9 cellular contexts compared by ENCODE assay signal in genomic region chr4:1767770-1768366, GRCh38. TPM values are rescaled to one million over a fixed set of nuclear protein-coding genes. Genes with fewer than 3 reads are reported as not detected.
DNase-seq lines count a peak whose midpoint lies in the region; ATAC-seq and TF ChIP-seq lines count a peak whose summit lies in the region.
"Had no signal": no experiment of that assay in that cellular context is flagged by ENCODE, and none has a peak within 500 bp of the region (broad histone marks: within the 10 kb centered on the region; RNA-seq: fewer than 3 reads in every experiment).

No MANE protein-coding gene starts in this region.

- POLR2A ChIA-PET in AG04450 (lab: Yijun Ruan, JAX) = interaction anchor here (1.1 kb wide), 1 partner anchor 26 kb away, joined by 3 read pairs; no protein-coding TSS in a partner anchor

- no peaks in the 10 kb centered on the region for H3K36me3 ChIP-seq in ES-I3 (ENCODE audit: insufficient read depth, low read length)
- H3K36me3 ChIP-seq in neuron (ENCODE audit: insufficient read depth, low read length) = no peaks in the 10 kb centered on the region

- no peaks in the 10 kb centered on the region; the same call in 1 of the 2 replicates for H3K9me3 ChIP-seq in AG04450 (ENCODE audit: control insufficient read depth, insufficient read depth, low read length)
- H3K9me3 ChIP-seq in ES-I3 (ENCODE audit: control insufficient read depth, insufficient read depth, low read length) = no peaks in the 10 kb centered on the region
- H3K9me3 ChIP-seq in neuron (ENCODE audit: low read length) = no peaks in the 10 kb centered on the region

- H3K27me3 ChIP-seq in AG04450 (ENCODE audit: control insufficient read depth, insufficient read depth, low read length) (peaks cover 4% of the 10 kb centered on the region), neuron (ENCODE audit: insufficient read depth, low read length) (no peaks in the 10 kb centered on the region)

- peaks cover 32% of the 10 kb centered on the region for H3K4me1 ChIP-seq in ES-I3 (ENCODE audit: insufficient read depth, low read length)
- peaks cover 70% of the 10 kb centered on the region for H3K4me1 ChIP-seq in neuron (ENCODE audit: insufficient read depth, low read length)

- CTCF ChIA-PET in AG04450 (lab: Charles Lee) = interaction anchor here (0.6 to 1.2 kb wide), 16 partner anchors 9 to 647 kb away, joined by 3 to 9 read pairs (median 5); no protein-coding TSS in a partner anchor

- no peak for DNase-seq in AG04450 (ENCODE audit: low read depth, low spot score)
- DNase-seq in SK-MEL-5 (ENCODE audit: low read depth, low spot score) = peak; percentile 44
- DNase-seq in epithelial cell of esophagus (ENCODE audit: low read depth) = peak; percentile 61
- DNase-seq in A172 (ENCODE audit: low spot score) = no peak

- H3K9ac ChIP-seq in ES-I3 (ENCODE audit: low read depth, low read length) = peak overlapping the region; percentile 7; the same call in 1 of the 2 replicates
- H3K9ac ChIP-seq: KMS-11 had no signal

- in situ Hi-C loops in SK-MEL-5 (cut with HindIII; ENCODE audit: low pct_unique_long_range_greater_than_20kb, low sequenced_read_pairs) = no loop called here

- H3K27ac ChIP-seq in AG04450 (ENCODE audit: low read depth, low read length) = no peak overlapping the region
- H3K27ac ChIP-seq: KMS-11 had no signal

- ATAC-seq in GM21515 (IDR thresholded peaks at IDR 0.05; ENCODE audit: unreplicated experiment) (no peak), GM18519 (IDR thresholded peaks at IDR 0.05; ENCODE audit: low FRiP score, unreplicated experiment) (no peak)

- H3K4me3 ChIP-seq in AG04450 (ENCODE audit: low read depth, low read length) (peak overlapping the region; percentile 44), epithelial cell of esophagus (ENCODE audit: low read length) (peak overlapping the region; percentile 31), neuron (ENCODE audit: low read length) (peak overlapping the region; percentile 35)

- no peak overlapping the region for H2AFZ ChIP-seq in neuron (ENCODE audit: low read depth, low read length)

- TF ChIP-seq CTCF in AG04450 (IDR thresholded peaks at IDR 0.05; ENCODE audit: low read depth, low read length) = peak; percentile 46
- peak; percentile 57 for TF ChIP-seq CTCF in epithelial cell of esophagus (IDR thresholded peaks at IDR 0.05; ENCODE audit: insufficient read depth, low read depth, low read length, missing control alignments)

RNA-seq across cellular contexts. Expression of gene FGFR3, which starts 25.2 kb away (rescaled TPM):
- polyA plus RNA-seq in AG04450 (2011; rRNA removed) = 0.06 and 0.21 TPM in 2 replicates
- 0.39 TPM in 1 of 2 replicates, not detected in the other for polyA minus RNA-seq in AG04450 (2011; rRNA and poly(A)+ RNA removed)
- 0.03 and 0.32 TPM in 2 replicates for total RNA-seq in SK-MEL-5 (2014; rRNA removed; shearing (Covaris generic))
- 1.1 and 2.2 TPM in 2 replicates for polyA plus RNA-seq in SK-MEL-5 (2015; cell fraction: cytosol; rRNA removed)
- 1.4 and 2.3 TPM in 2 replicates for polyA plus RNA-seq in SK-MEL-5 (2015; cell fraction: nucleus; rRNA removed)
- total RNA-seq in A172 (2014; rRNA removed; shearing (Covaris generic)) = 12.4 and 19.8 TPM in 2 replicates

RNA-seq across cellular contexts. Expression of gene TACC3, which starts 46.5 kb away (rescaled TPM):
- 7.0 and 8.5 TPM in 2 replicates for polyA plus RNA-seq in AG04450 (2011; rRNA removed)
- 5.3 and 8.8 TPM in 2 replicates for polyA minus RNA-seq in AG04450 (2011; rRNA and poly(A)+ RNA removed)
- 9.7 and 13.7 TPM in 2 replicates for total RNA-seq in SK-MEL-5 (2014; rRNA removed; shearing (Covaris generic))
- polyA plus RNA-seq in SK-MEL-5 (2015; cell fraction: cytosol; rRNA removed) = 56.3 and 67.8 TPM in 2 replicates
- polyA plus RNA-seq in SK-MEL-5 (2015; cell fraction: nucleus; rRNA removed) = 72.7 and 103 TPM in 2 replicates
- total RNA-seq in A172 (2014; rRNA removed; shearing (Covaris generic)) = 39.6 and 55.0 TPM in 2 replicates

RNA-seq across cellular contexts. Expression of gene TMEM129, which starts 46.7 kb away (rescaled TPM):
- polyA plus RNA-seq in AG04450 (2011; rRNA removed) = 13.1 and 20.8 TPM in 2 replicates
- polyA minus RNA-seq in AG04450 (2011; rRNA and poly(A)+ RNA removed) = 7.5 and 12.2 TPM in 2 replicates
- total RNA-seq in SK-MEL-5 (2014; rRNA removed; shearing (Covaris generic)) = 27.1 and 27.2 TPM in 2 replicates
- polyA plus RNA-seq in SK-MEL-5 (2015; cell fraction: cytosol; rRNA removed) = 61.8 and 63.7 TPM in 2 replicates
- 66.6 and 98.2 TPM in 2 replicates for polyA plus RNA-seq in SK-MEL-5 (2015; cell fraction: nucleus; rRNA removed)
- 43.7 and 47.6 TPM in 2 replicates for total RNA-seq in A172 (2014; rRNA removed; shearing (Covaris generic))

RNA-seq across cellular contexts. Expression of gene SLBP, which starts 55.7 kb away (rescaled TPM):
- polyA plus RNA-seq in AG04450 (2011; rRNA removed) = 56.3 and 72.0 TPM in 2 replicates
- 23.9 and 28.1 TPM in 2 replicates for polyA minus RNA-seq in AG04450 (2011; rRNA and poly(A)+ RNA removed)
- 81.9 and 86.1 TPM in 2 replicates for total RNA-seq in SK-MEL-5 (2014; rRNA removed; shearing (Covaris generic))
- 61.8 and 67.2 TPM in 2 replicates for polyA plus RNA-seq in SK-MEL-5 (2015; cell fraction: cytosol; rRNA removed)
- polyA plus RNA-seq in SK-MEL-5 (2015; cell fraction: nucleus; rRNA removed) = 29.1 and 41.2 TPM in 2 replicates
- total RNA-seq in A172 (2014; rRNA removed; shearing (Covaris generic)) = 163 and 168 TPM in 2 replicates

Comparison
In these comparisons a context has a peak if more than half of its experiments do, and no peak if none do; other contexts are left out.
1. DNase-seq: peak in SK-MEL-5 (single experiment) and epithelial cell of esophagus (single experiment); none in AG04450 (single experiment) and A172 (single experiment).
2. RNA of gene FGFR3, which starts 25.2 kb away (total RNA-seq): 12.4 to 19.8 TPM in A172; 0.03 to 0.32 TPM in SK-MEL-5; every median in the first group is over 10 times any median in the second.
3. Peak in every context shown above with its lines, with median percentiles within 50 percentile points of each other: H3K4me3 ChIP-seq.